Comparison of ENCODE assay signal across 31 cellular contexts in the genomic region with DNA sequence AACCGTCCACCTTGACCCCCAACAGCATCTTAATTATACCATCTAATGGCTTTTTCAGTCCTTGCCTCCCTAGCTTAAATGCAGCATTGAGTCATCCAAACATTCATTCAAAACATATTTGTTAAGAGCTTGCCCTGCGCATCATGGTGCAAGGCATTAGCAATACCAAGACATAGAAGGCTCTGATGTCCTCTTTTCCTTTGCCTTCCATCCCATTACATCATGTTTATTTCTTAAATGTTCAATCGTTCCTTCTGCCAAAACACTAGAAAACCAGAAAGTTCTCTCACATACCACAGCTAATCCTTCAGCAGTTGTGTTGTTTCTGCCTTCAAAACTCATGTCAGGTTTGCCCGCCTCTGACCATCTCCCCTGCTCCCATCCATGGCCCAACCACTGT. TPM values are rescaled to one million over a fixed set of nuclear protein-coding genes. Genes with fewer than 3 reads are reported as not detected.
"Had no signal": no experiment of that assay in that cellular context is flagged by ENCODE, and none has a peak within 500 bp of the region (broad histone marks: within the 10 kb centered on the region; RNA-seq: fewer than 3 reads in every experiment).

No MANE protein-coding gene starts in this region.

- H3K4me3 ChIP-seq: coronary artery, esophagus squamous epithelium, lung, mucosa of descending colon, neural progenitor cell, testis, tibial artery, upper lobe of left lung had no signal

- ATAC-seq: left lobe of liver; mucosa of descending colon; natural killer cell treated with Interleukin-12 subunit alpha and Interleukin-12 subunit beta and Interleukin-15 and Interleukin-18, amount 100 ng/mL, for 72 hours; sciatic nerve; stimulated activated effector memory CD8-positive, alpha-beta T cell treated with anti-CD3 and anti-CD28 coated beads, Interleukin-12 subunit alpha, Interleukin-12 subunit beta, amount 100 ng/mL, for 72 hours; stimulated activated naive CD8-positive, alpha-beta T cell treated with anti-CD3 and anti-CD28 coated beads, Interleukin-15, Interleukin-2, amounts not matched to agents 100 U/mL and 50 U/mL, for 24 hours had no signal

- H3K9me3 ChIP-seq: esophagus squamous epithelium, mucosa of descending colon, testis, tibial artery, upper lobe of left lung had no signal

- H3K27ac ChIP-seq: coronary artery, esophagus squamous epithelium, neural progenitor cell, parathyroid adenoma, testis, tibial artery, upper lobe of left lung had no signal

- H3K4me3 Mint-ChIP-seq: memory B cell; naive B cell; natural killer cell treated with Interleukin-12 subunit alpha and Interleukin-12 subunit beta and Interleukin-15 and Interleukin-18, amount 100 ng/mL, for 72 hours; neural progenitor cell; stimulated activated effector memory CD8-positive, alpha-beta T cell treated with anti-CD3 and anti-CD28 coated beads, Interleukin-12 subunit alpha, Interleukin-12 subunit beta, amount 100 ng/mL, for 72 hours had no signal

- H2AFZ ChIP-seq: neural progenitor cell, parathyroid adenoma had no signal

- H3K36me3 Mint-ChIP-seq: memory B cell; naive B cell; natural killer cell treated with Interleukin-12 subunit alpha and Interleukin-12 subunit beta and Interleukin-15 and Interleukin-18, amount 100 ng/mL, for 72 hours; neural progenitor cell; stimulated activated effector memory CD8-positive, alpha-beta T cell treated with anti-CD3 and anti-CD28 coated beads, Interleukin-12 subunit alpha, Interleukin-12 subunit beta, amount 100 ng/mL, for 72 hours had no signal

- H3K27me3 ChIP-seq: neural progenitor cell, testis, tibial artery had no signal

- H3K9me3 Mint-ChIP-seq: memory B cell; natural killer cell treated with Interleukin-12 subunit alpha and Interleukin-12 subunit beta and Interleukin-15 and Interleukin-18, amount 100 ng/mL, for 72 hours; neural progenitor cell; stimulated activated effector memory CD8-positive, alpha-beta T cell treated with anti-CD3 and anti-CD28 coated beads, Interleukin-12 subunit alpha, Interleukin-12 subunit beta, amount 100 ng/mL, for 72 hours had no signal

- H3K79me2 ChIP-seq: parathyroid adenoma had no signal

- H3K27ac Mint-ChIP-seq: memory B cell; naive B cell; natural killer cell treated with Interleukin-12 subunit alpha and Interleukin-12 subunit beta and Interleukin-15 and Interleukin-18, amount 100 ng/mL, for 72 hours; neural progenitor cell; progenitor cell of endocrine pancreas; stimulated activated effector memory CD8-positive, alpha-beta T cell treated with anti-CD3 and anti-CD28 coated beads, Interleukin-12 subunit alpha, Interleukin-12 subunit beta, amount 100 ng/mL, for 72 hours had no signal

- DNase-seq: dermis blood vessel endothelial cell; effector memory CD4-positive, alpha-beta T cell; erythroblast; esophagus squamous epithelium; head of caudate nucleus; kidney; mucosa of descending colon; naive B cell; stimulated activated CD4-positive, alpha-beta T cell treated with anti-CD3 and anti-CD28 coated beads, Interleukin-2, amount 100 ng/mL, for 24 hours; stimulated activated CD4-positive, alpha-beta T cell treated with anti-CD3 and anti-CD28 coated beads, Interleukin-4, amount 100 ng/mL, for 24 hours; stimulated activated naive CD8-positive, alpha-beta T cell treated with anti-CD3 and anti-CD28 coated beads, Interleukin-15, Interleukin-2, amounts not matched to agents 100 U/mL and 50 U/mL, for 24 hours; substantia nigra; testis; tibial artery; upper lobe of left lung had no signal

- H3K4me1 ChIP-seq: esophagus squamous epithelium, parathyroid adenoma had no signal

- FAIRE-seq: endothelial cell of umbilical vein, frontal cortex, kidney, urothelium cell line had no signal

- H3K4me2 ChIP-seq: neural progenitor cell had no signal

- H3K4me1 Mint-ChIP-seq: memory B cell, naive B cell, neural progenitor cell had no signal

- H3K36me3 ChIP-seq: esophagus squamous epithelium, neural progenitor cell, tibial artery, upper lobe of left lung had no signal

- H3K9ac ChIP-seq: neural progenitor cell, parathyroid adenoma had no signal

RNA-seq across cellular contexts. Expression of a gene that starts 29.8 kb away (rescaled TPM):
- total RNA-seq: endothelial cell of umbilical vein; fibroblast of villous mesenchyme; glomerular endothelial cell; mucosa of descending colon; natural killer cell treated with Interleukin-12 subunit alpha and Interleukin-12 subunit beta and Interleukin-15 and Interleukin-18, amount 100 ng/mL, for 72 hours; osteoblast; sciatic nerve had no signal
- polyA plus RNA-seq: endothelial cell of umbilical vein had no signal
